8 cellular contexts compared by ENCODE assay signal in the genomic region with DNA sequence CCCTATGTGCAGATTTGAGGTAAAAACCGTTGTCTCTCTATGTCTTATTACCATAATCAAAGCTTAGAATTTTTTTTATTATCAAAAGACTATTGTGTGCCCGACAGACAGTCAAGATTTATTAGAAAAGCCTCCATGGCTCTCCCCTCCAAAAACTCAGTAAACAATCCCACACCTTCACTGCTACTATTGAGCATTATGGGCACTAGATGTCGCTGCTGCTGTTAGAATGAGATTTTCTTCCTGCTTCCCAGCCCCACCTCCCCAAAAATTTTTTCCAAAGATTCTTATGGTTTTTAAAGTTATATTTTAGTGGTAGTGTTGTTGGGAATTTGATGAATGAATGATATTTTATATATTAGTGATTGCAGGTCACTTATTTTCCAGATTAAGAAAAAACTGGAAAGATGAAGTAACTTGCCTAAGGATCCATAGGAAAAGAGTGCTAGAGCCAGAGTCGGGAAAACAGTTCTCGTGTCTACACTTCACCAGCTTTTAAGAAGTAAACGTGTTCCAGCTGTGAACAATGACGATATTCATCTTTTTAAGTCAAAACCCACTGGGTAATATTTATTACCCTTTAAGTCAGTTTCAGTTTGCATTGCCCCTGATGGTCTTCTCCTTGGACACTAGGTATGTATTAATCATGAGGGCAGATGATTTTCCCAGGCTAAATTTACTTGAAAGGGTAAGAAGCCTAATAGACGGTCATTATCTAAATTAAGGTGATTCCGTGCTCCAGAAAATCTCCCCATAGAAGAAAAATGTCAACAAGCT. TPM values are rescaled to one million over a fixed set of nuclear protein-coding genes. Genes with fewer than 3 reads are reported as not detected.
DNase-seq lines count a peak whose midpoint lies in the region; ATAC-seq, FAIRE-seq and TF ChIP-seq lines count a peak whose summit lies in the region.

No MANE protein-coding gene starts in this region.

- H3K9me3 Mint-ChIP-seq in natural killer cell treated with Interleukin-12 subunit alpha and Interleukin-12 subunit beta and Interleukin-15 and Interleukin-18, amount 100 ng/mL, for 72 hours = peaks cover 3% of the 10 kb centered on the region

- ATAC-seq in natural killer cell treated with Interleukin-12 subunit alpha and Interleukin-12 subunit beta and Interleukin-15 and Interleukin-18, amount 100 ng/mL, for 72 hours = no peak

- no peaks in the 10 kb centered on the region for H3K4me1 Mint-ChIP-seq in natural killer cell treated with Interleukin-12 subunit alpha and Interleukin-12 subunit beta and Interleukin-15 and Interleukin-18, amount 100 ng/mL, for 72 hours (ENCODE audit: low read depth in 2 of 2)

- no peak overlapping the region for H3K4me3 Mint-ChIP-seq in natural killer cell treated with Interleukin-12 subunit alpha and Interleukin-12 subunit beta and Interleukin-15 and Interleukin-18, amount 100 ng/mL, for 72 hours

- no peak overlapping the region for H3K27ac Mint-ChIP-seq in natural killer cell treated with Interleukin-12 subunit alpha and Interleukin-12 subunit beta and Interleukin-15 and Interleukin-18, amount 100 ng/mL, for 72 hours

- FAIRE-seq in small intestine (lab: Jason Lieb, UNC) = no peak

- H3K9me3 ChIP-seq in small intestine (ENCODE audit: control insufficient read depth, low read depth) = no peaks in the 10 kb centered on the region

- no peaks in the 10 kb centered on the region for H3K36me3 ChIP-seq in small intestine (ENCODE audit: control insufficient read depth in 2 of 2, insufficient read depth in 2 of 2, low read length in 2 of 2)

- no peak overlapping the region for H3K4me3 ChIP-seq in fibroblast of pulmonary artery (replicated peaks; ENCODE audit: low read depth, low read length)
- no peak overlapping the region for H3K4me3 ChIP-seq in small intestine (ENCODE audit: low read depth in 1 of 2, low read length in 2 of 2)

- DNase-seq in NCI-H1436 (lab: John Stamatoyannopoulos, UW) = peak; percentile 49
- no peak for DNase-seq in NCI-H1436 treated with DMSO at 0.1 percent for 48 hours (lab: John Stamatoyannopoulos, UW)
- DNase-seq in HT-29 (ENCODE audit: low spot score) = peak; percentile 54
- peak; percentile 29 for DNase-seq in RPMI8226
- peak; percentile 71 for DNase-seq in fibroblast of pulmonary artery (ENCODE audit: low read depth)
- peak; percentile 36 for DNase-seq in small intestine
- no peak for DNase-seq in GM19238 (ENCODE audit: insufficient read length, low spot score)
- DNase-seq in natural killer cell treated with Interleukin-12 subunit alpha and Interleukin-12 subunit beta and Interleukin-15 and Interleukin-18, amount 100 ng/mL, for 72 hours (ENCODE audit: low spot score) = no peak

- whole genome bisulfite sequencing in small intestine, 3 donors = 7 to 10% (median 9%) methylated on average over 9 of the region's 9 CpGs

- no peak overlapping the region for H3K27ac ChIP-seq in small intestine (ENCODE audit: low read depth in 1 of 2, low read length in 1 of 2)

- peaks cover 0 to 25% of the 10 kb centered on the region in 2 donors for H3K27me3 ChIP-seq in small intestine (ENCODE audit: control insufficient read depth in 2 of 2, insufficient read depth in 2 of 2, low read length in 2 of 2)

- peaks cover 5% of the 10 kb centered on the region for H3K36me3 Mint-ChIP-seq in natural killer cell treated with Interleukin-12 subunit alpha and Interleukin-12 subunit beta and Interleukin-15 and Interleukin-18, amount 100 ng/mL, for 72 hours

- H3K27me3 Mint-ChIP-seq in natural killer cell treated with Interleukin-12 subunit alpha and Interleukin-12 subunit beta and Interleukin-15 and Interleukin-18, amount 100 ng/mL, for 72 hours = peaks cover 23 to 44% of the 10 kb centered on the region in 2 donors

- peak; percentile 82 for TF ChIP-seq CTCF in fibroblast of pulmonary artery (IDR thresholded peaks at IDR 0.05; ENCODE audit: low read length, missing control alignments)

- no peaks in the 10 kb centered on the region for H3K4me1 ChIP-seq in small intestine (ENCODE audit: control insufficient read depth in 2 of 2, insufficient read depth in 1 of 2, low read depth in 1 of 2, low read length in 1 of 2)

RNA-seq across cellular contexts. Expression of a gene that starts 12.2 kb away (rescaled TPM):
- total RNA-seq in HT-29 (2014; rRNA removed; shearing (Covaris generic)) = not detected in 2 replicates
- polyA plus RNA-seq in small intestine = under 1 TPM in 1 of 3 donors, not detected in 2; 0.01 TPM
- total RNA-seq in natural killer cell treated with Interleukin-12 subunit alpha and Interleukin-12 subunit beta and Interleukin-15 and Interleukin-18, amount 100 ng/mL, for 72 hours = not detected

Comparison
In these comparisons a context has a peak if more than half of its experiments do, and no peak if none do; other contexts are left out.
1. DNase-seq: peak in NCI-H1436 (single experiment), HT-29 (single experiment), RPMI8226 (single experiment), fibroblast of pulmonary artery (single experiment) and small intestine (single experiment); none in NCI-H1436 treated with DMSO at 0.1 percent for 48 hours (single experiment), GM19238 (single experiment) and natural killer cell treated with Interleukin-12 subunit alpha and Interleukin-12 subunit beta and Interleukin-15 and Interleukin-18, amount 100 ng/mL, for 72 hours (single experiment).